ENCODE assay signal across 8 cellular contexts in genomic region chr17:64145460-64145750, GRCh38. TPM values are rescaled to one million over a fixed set of nuclear protein-coding genes. Genes with fewer than 3 reads are reported as not detected.
DNase-seq lines count a peak whose midpoint lies in the region; ATAC-seq, FAIRE-seq and TF ChIP-seq lines count a peak whose summit lies in the region.

No MANE protein-coding gene starts in this region.

- H3K27me3 Mint-ChIP-seq in activated CD8-positive, alpha-beta memory T cell treated with anti-CD3 and anti-CD28 coated beads, Interleukin-2, amount 10 ng/mL, durations not matched to agents 7 days and 5 days = no peaks in the 10 kb centered on the region
- H3K27me3 Mint-ChIP-seq in activated B cell treated with CpG ODN at 0.5 μM for 24 hours = no peaks in the 10 kb centered on the region

- H3K4me2 ChIP-seq in HepG2 (ENCODE audit: low read depth, low read length) = peak overlapping the region; percentile 90

- no peaks in the 10 kb centered on the region for H4K20me1 ChIP-seq in HepG2 (ENCODE audit: insufficient read depth, low read length)

- H3K36me3 Mint-ChIP-seq in activated CD8-positive, alpha-beta memory T cell treated with anti-CD3 and anti-CD28 coated beads, Interleukin-2, amount 10 ng/mL, durations not matched to agents 7 days and 5 days = peaks cover 25% of the 10 kb centered on the region
- H3K36me3 Mint-ChIP-seq in activated B cell treated with CpG ODN at 0.5 μM for 24 hours (ENCODE audit: low read depth) = peaks cover 14% of the 10 kb centered on the region

- BruUV-seq in HepG2 (replicated peaks; lab: Mats Ljungman, UMichigan) = no TSS peak

- no peak for TF ChIP-seq EP300 in HepG2 (IDR thresholded peaks at IDR 0.05; ENCODE audit: low read depth in 2 of 2, low read length in 2 of 2)
- no peak for TF ChIP-seq EP300 in HepG2 (CRISPR knock-in tag; IDR thresholded peaks at IDR 0.05; ENCODE audit: borderline replicate concordance)

- TF ChIP-seq RAD21 in HepG2 (CRISPR knock-in tag; IDR thresholded peaks at IDR 0.05) = no peak

- no peak for FAIRE-seq in HepG2 (lab: Jason Lieb, UNC)

- CTCF ChIA-PET in activated CD8-positive, alpha-beta memory T cell treated with anti-CD3 and anti-CD28 coated beads, Interleukin-2, amount 10 ng/mL, durations not matched to agents 7 days and 5 days (lab: Charles Lee) = interaction anchor here (0.6 to 5.8 kb wide), 21 partner anchors 12 to 345 kb away, joined by 3 to 56 read pairs (median 4); partner anchors contain the start of genes ERN1, GH1 and TEX2
- CTCF ChIA-PET in activated B cell treated with CpG ODN at 0.5 μM for 24 hours (lab: Charles Lee) = interaction anchor here (0.9 to 2.5 kb wide), 9 partner anchors 12 to 243 kb away, joined by 3 to 22 read pairs (median 5); no protein-coding TSS in a partner anchor
- CTCF ChIA-PET in HepG2 (lab: Yijun Ruan, JAX; ENCODE audit: low intra/inter-chr PET ratio, low total read pairs) = no interaction called here

- H3K4me3 ChIP-seq in HepG2 (replicated peaks in 1 of 3; ENCODE audit: insufficient read depth in 1 of 3, low read depth in 2 of 3, low read length in 3 of 3) (peak overlapping the region; percentile 58 to 86 (median 66); a peak in 5 of 6 replicates), uterus (peak overlapping the region; percentile 69 to 81)

- ATAC-seq in activated CD8-positive, alpha-beta memory T cell treated with anti-CD3 and anti-CD28 coated beads, Interleukin-2, amount 10 ng/mL, durations not matched to agents 7 days and 5 days = peak; percentile 11
- ATAC-seq in activated B cell treated with CpG ODN at 0.5 μM for 24 hours (ENCODE audit: low read depth) = peak; percentile 5
- ATAC-seq in HepG2 = no peak
- ATAC-seq in HG03354 (IDR thresholded peaks at IDR 0.05; ENCODE audit: poor library complexity, severe bottlenecking, unreplicated experiment) = no peak

- WGBS in HepG2 (ENCODE audit: low lambda C conversion rate) = under 1% methylated on average over 10 of the region's 10 CpGs

- H3K4me1 ChIP-seq in HepG2 (ENCODE audit: insufficient read depth, low read length) = peaks cover 50% of the 10 kb centered on the region
- H3K4me1 ChIP-seq in uterus = peaks cover 3 to 8% of the 10 kb centered on the region in 2 donors

- H3K27ac Mint-ChIP-seq in activated CD8-positive, alpha-beta memory T cell treated with anti-CD3 and anti-CD28 coated beads, Interleukin-2, amount 10 ng/mL, durations not matched to agents 7 days and 5 days = no peak overlapping the region
- H3K27ac Mint-ChIP-seq in activated B cell treated with CpG ODN at 0.5 μM for 24 hours = no peak overlapping the region

- H3K4me3 Mint-ChIP-seq in activated CD8-positive, alpha-beta memory T cell treated with anti-CD3 and anti-CD28 coated beads, Interleukin-2, amount 10 ng/mL, durations not matched to agents 7 days and 5 days = no peak overlapping the region
- H3K4me3 Mint-ChIP-seq in activated B cell treated with CpG ODN at 0.5 μM for 24 hours = no peak overlapping the region

- no peaks in the 10 kb centered on the region; a peak in 1 of 5 replicates for H3K27me3 ChIP-seq in HepG2 (ENCODE audit: control insufficient read depth in 1 of 2, insufficient read depth in 2 of 2, low read length in 2 of 2)
- H3K27me3 ChIP-seq in uterus = no peaks in the 10 kb centered on the region

- peak overlapping the region; percentile 58; the same call in 1 of the 2 replicates for H3K9ac ChIP-seq in HepG2 (ENCODE audit: insufficient read depth, low read depth, low read length)

- peaks cover 25% of the 10 kb centered on the region for H3K4me1 Mint-ChIP-seq in activated CD8-positive, alpha-beta memory T cell treated with anti-CD3 and anti-CD28 coated beads, Interleukin-2, amount 10 ng/mL, durations not matched to agents 7 days and 5 days
- peaks cover 16% of the 10 kb centered on the region for H3K4me1 Mint-ChIP-seq in activated B cell treated with CpG ODN at 0.5 μM for 24 hours

- H3K27ac ChIP-seq in HepG2 (ENCODE audit: extremely low read length, insufficient read depth, low read length) (peak overlapping the region; percentile 88), uterus (peak overlapping the region; percentile 92 to 96)

- no peak for DNase-seq in activated CD8-positive, alpha-beta memory T cell treated with anti-CD3 and anti-CD28 coated beads, Interleukin-2, amount 10 ng/mL, durations not matched to agents 7 days and 5 days
- no peak for DNase-seq in activated CD8-positive, alpha-beta memory T cell treated with anti-CD3 and anti-CD28 coated beads, Interleukin-2, amount 50 U/mL, for 4 hours
- DNase-seq in activated B cell treated with CpG ODN at 0.5 μM for 24 hours (no peak), HepG2 (ENCODE audit: low spot score) (no peak), uterus (no peak), NCI-H1105 treated with DMSO at 0.1 percent for 48 hours (lab: John Stamatoyannopoulos, UW) (no peak)
- no peak for DNase-seq in central memory CD4-positive, alpha-beta T cell

- no peak overlapping the region for H2AFZ ChIP-seq in HepG2 (ENCODE audit: low read length)

- TF ChIP-seq POLR2A in HepG2 (IDR thresholded peaks at IDR 0.05; ENCODE audit: insufficient read depth in 1 of 2, low read depth in 2 of 2, low read length in 2 of 2) (no peak), uterus (IDR thresholded peaks at IDR 0.05) (no peak)

- POLR2A ChIA-PET in activated B cell treated with CpG ODN at 0.5 μM for 24 hours (lab: Charles Lee) (interaction anchor here (0.5 to 4.0 kb wide), 51 partner anchors 9 to 1829 kb away, joined by 3 to 103 read pairs (median 5); partner anchors contain the start of genes CCDC47, CD79B, CEP95 and CSHL1), HepG2 (lab: Yijun Ruan, JAX) (interaction anchor here (0.6 to 7.1 kb wide), 59 partner anchors 8 to 524 kb away, joined by 3 to 138 read pairs (median 6); partner anchors contain the start of genes CCDC47, CEP95, DDX42 and DDX5)

- H3K36me3 ChIP-seq in HepG2 (replicated peaks in 1 of 2; ENCODE audit: control insufficient read depth in 1 of 2, insufficient read depth in 2 of 2, low read length in 2 of 2) = no peaks in the 10 kb centered on the region; a peak in 2 of 5 replicates
- H3K36me3 ChIP-seq in uterus = no peaks in the 10 kb centered on the region

- intact Hi-C loops in activated B cell treated with CpG ODN at 0.5 μM for 24 hours (cut with micrococcal nuclease) = loop anchor here (1.0 to 10.0 kb wide), 8 partner anchors 15 to 521 kb away; partner anchors contain the start of genes ERN1, FTSJ3, MAP3K3 and PSMC5
- intact Hi-C loops in HepG2 (cut with micrococcal nuclease; ENCODE audit: unreplicated experiment) = loop anchor here (5.0 kb wide), 2 partner anchors 117 to 137 kb away; partner anchors contain the start of gene TEX2
- intact Hi-C loops in uterus (cut with DNase I; ENCODE audit: low total_unique reads) = no loop called here

- H3K9me3 ChIP-seq in HepG2 (ENCODE audit: low read length) = no peaks in the 10 kb centered on the region
- no peaks in the 10 kb centered on the region for H3K9me3 ChIP-seq in uterus

- in situ Hi-C loops in HepG2 (cut with HindIII; ENCODE audit: extremely low pct_ligation_motif_present, low pct_unique_long_range_greater_than_20kb) = loop anchor here (5.0 kb wide), 2 partner anchors 37 to 117 kb away; partner anchors contain the start of gene TEX2

- no peaks in the 10 kb centered on the region for H3K9me3 Mint-ChIP-seq in activated CD8-positive, alpha-beta memory T cell treated with anti-CD3 and anti-CD28 coated beads, Interleukin-2, amount 10 ng/mL, durations not matched to agents 7 days and 5 days (ENCODE audit: low read depth)
- no peaks in the 10 kb centered on the region for H3K9me3 Mint-ChIP-seq in activated B cell treated with CpG ODN at 0.5 μM for 24 hours

- TF ChIP-seq CTCF in activated B cell treated with CpG ODN at 0.5 μM for 24 hours (IDR thresholded peaks at IDR 0.05) (no peak), HepG2 (CRISPR knock-in tag; IDR thresholded peaks at IDR 0.05) (peak; percentile 50; the same call in 1 of the 2 replicates), uterus (IDR thresholded peaks at IDR 0.05) (no peak)

- H3K79me2 ChIP-seq in HepG2 (ENCODE audit: insufficient read depth, low read length) = peaks cover 20% of the 10 kb centered on the region

RNA-seq across cellular contexts. Expression of gene ERN1, which starts 15.5 kb away (rescaled TPM):
- total RNA-seq in activated CD8-positive, alpha-beta memory T cell treated with anti-CD3 and anti-CD28 coated beads, Interleukin-2, amount 10 ng/mL, durations not matched to agents 7 days and 5 days = 10 to 100 TPM; 21.7 to 22.9 TPM
- 11.9 and 12.9 TPM in 2 replicates for total RNA-seq in activated B cell treated with CpG ODN at 0.5 μM for 24 hours
- 4.1 and 6.0 TPM in 2 replicates for total RNA-seq in HepG2 (2016; rRNA removed; fragmentation: Illumina TruSeq; extraction: Trizol)
- 3.0 and 3.8 TPM in 2 replicates for total RNA-seq in HepG2 (2016; cell fraction: cytosol; rRNA removed; fragmentation: Illumina TruSeq; extraction: Trizol; ENCODE audit: low read depth)
- total RNA-seq in HepG2 (2016; cell fraction: insoluble cytoplasmic fraction; rRNA removed; fragmentation: Illumina TruSeq; extraction: Trizol) = 3.2 and 7.0 TPM in 2 replicates
- 4.2 and 4.8 TPM in 2 replicates for total RNA-seq in HepG2 (2016; cell fraction: membrane; rRNA removed; fragmentation: Illumina TruSeq; extraction: Trizol)
- 10.8 and 12.6 TPM in 2 replicates for total RNA-seq in HepG2 (2016; cell fraction: nucleus; rRNA removed; fragmentation: Illumina TruSeq; extraction: Trizol)
- polyA plus RNA-seq in HepG2 (2011; rRNA removed) = 12.7 and 15.7 TPM in 2 replicates
- 9.1 and 10.3 TPM in 2 replicates for polyA plus RNA-seq in HepG2 (2011; cell fraction: cytosol; rRNA removed)
- 32.7 and 33.0 TPM in 2 replicates for polyA plus RNA-seq in HepG2 (2011; cell fraction: nucleus; rRNA removed)
- polyA plus RNA-seq in HepG2 (2012) = 20.8 and 22.2 TPM in 2 replicates
- 2.9 and 3.1 TPM in 2 replicates for polyA plus RNA-seq in HepG2 (2016; cell fraction: cytosol; fragmentation: Illumina TruSeq; extraction: Trizol; ENCODE audit: low read depth)
- polyA plus RNA-seq in HepG2 (2016; cell fraction: insoluble cytoplasmic fraction; fragmentation: Illumina TruSeq; extraction: Trizol; ENCODE audit: low read depth) = 3.3 and 3.6 TPM in 2 replicates
- polyA plus RNA-seq in HepG2 (2016; cell fraction: membrane; fragmentation: Illumina TruSeq; extraction: Trizol; ENCODE audit: low read depth) = 3.4 and 3.6 TPM in 2 replicates
- polyA plus RNA-seq in HepG2 (2016; cell fraction: nucleus; fragmentation: Illumina TruSeq; extraction: Trizol; ENCODE audit: insufficient read depth, low read depth) = 11.5 and 12.4 TPM in 2 replicates
- 10.5 and 30.9 TPM in 2 replicates for polyA minus RNA-seq in HepG2 (2011; rRNA and poly(A)+ RNA removed; ENCODE audit: low replicate concordance)
- 13.3 and 18.1 TPM in 2 replicates for polyA minus RNA-seq in HepG2 (2011; cell fraction: cytosol; rRNA and poly(A)+ RNA removed)
- 48.8 and 61.2 TPM in 2 replicates for polyA minus RNA-seq in HepG2 (2011; cell fraction: nucleus; rRNA and poly(A)+ RNA removed)
- total RNA-seq in uterus = 10 to 100 TPM in 3 of 4 donors, 1 to 10 TPM in 1; 4.4 to 56.5 (median 15.0) TPM

Comparison
In these comparisons a context has a peak if more than half of its experiments do, and no peak if none do; other contexts are left out.
1. ATAC-seq: peak in activated CD8-positive, alpha-beta memory T cell treated with anti-CD3 and anti-CD28 coated beads, Interleukin-2, amount 10 ng/mL, durations not matched to agents 7 days and 5 days (single experiment) and activated B cell treated with CpG ODN at 0.5 μM for 24 hours (single experiment); none in HepG2 (single experiment) and HG03354 (single experiment).